In genomic region chr21:46116846-46117585, GRCh38 we compare ENCODE assay signal across 13 cellular contexts. TPM values are rescaled to one million over a fixed set of nuclear protein-coding genes. Genes with fewer than 3 reads are reported as not detected.
DNase-seq lines count a peak whose midpoint lies in the region; ATAC-seq, FAIRE-seq and TF ChIP-seq lines count a peak whose summit lies in the region.
"Had no signal": no experiment of that assay in that cellular context is flagged by ENCODE, and none has a peak within 500 bp of the region (broad histone marks: within the 10 kb centered on the region; RNA-seq: fewer than 3 reads in every experiment).

No MANE protein-coding gene starts in this region.

- H3K36me3 ChIP-seq in PC-3 (ENCODE audit: low read depth, low read length): peaks cover 81% of the 10 kb centered on the region
- H3K36me3 ChIP-seq in gastroesophageal sphincter: peaks cover 0 to 100% of the 10 kb centered on the region in 2 donors
- H3K36me3 ChIP-seq: neutrophil had no signal

- H3K9me3 ChIP-seq in PC-3 (ENCODE audit: low read length) (no peaks in the 10 kb centered on the region), gastroesophageal sphincter (peaks cover 0 to 7% (median 0%) of the 10 kb centered on the region in 3 donors)
- H3K9me3 ChIP-seq: neutrophil had no signal

- no peaks in the 10 kb centered on the region for H4K20me1 ChIP-seq in PC-3 (ENCODE audit: low read length)

- H3K4me3 ChIP-seq in PC-3 (ENCODE audit: low read length): no peak overlapping the region
- no peak overlapping the region for H3K4me3 ChIP-seq in gastroesophageal sphincter
- H3K4me3 ChIP-seq: tibial nerve had no signal

- TF ChIP-seq POLR2A in gastroesophageal sphincter (IDR thresholded peaks at IDR 0.05): no peak

- POLR2A ChIA-PET in PC-3 (lab: Charles Lee; ENCODE audit: unreplicated experiment): no interaction called here

- 60% methylated on average over 1 of the region's 21 CpGs; no CpG with 5 or more reads in 1 of the 2 donors for WGBS in gastroesophageal sphincter (ENCODE audit: low coverage in 1 of 2), 2 donors

- no peaks in the 10 kb centered on the region for H3K9me3 Mint-ChIP-seq in progenitor cell of endocrine pancreas (ENCODE audit: low read depth)
- H3K9me3 Mint-ChIP-seq in activated CD4-positive, alpha-beta T cell treated with anti-CD3 and anti-CD28 coated beads, Interleukin-2, amount 10 ng/mL, durations not matched to agents 24 days and 14 days: no peaks in the 10 kb centered on the region

- DNase-seq in D721Med (ENCODE audit: insufficient read length, low spot score) (peak; percentile 8), PC-3 (peak; percentile 39), progenitor cell of endocrine pancreas (ENCODE audit: low spot score, unreplicated experiment) (peak; percentile 8), NCI-H146 (lab: John Stamatoyannopoulos, UW) (no peak)
- no peak for DNase-seq in activated CD4-positive, alpha-beta T cell treated with anti-CD3 and anti-CD28 coated beads, Interleukin-2, amount 10 ng/mL, durations not matched to agents 24 days and 14 days
- DNase-seq in activated CD4-positive, alpha-beta T cell treated with anti-CD3 and anti-CD28 coated beads, Interleukin-2, amount 50 U/mL, for 1 hour: no peak
- DNase-seq: DND-41, NCI-H82 had no signal

- ATAC-seq in PC-3 (peak; percentile 64), gastroesophageal sphincter (no peak), HG03280 (IDR thresholded peaks at IDR 0.05; ENCODE audit: unreplicated experiment) (no peak)

- no peak overlapping the region for H2AFZ ChIP-seq in PC-3 (ENCODE audit: low read length)

- no peak for TF ChIP-seq CTCF in D721Med (IDR thresholded peaks at IDR 0.05; ENCODE audit: insufficient read depth, missing control alignments)
- TF ChIP-seq CTCF in PC-3 (conservative IDR thresholded peaks at IDR 0.05; ENCODE audit: low read depth, low read length): no peak
- TF ChIP-seq CTCF in gastroesophageal sphincter (IDR thresholded peaks at IDR 0.05): no peak
- no peak for TF ChIP-seq CTCF in progenitor cell of endocrine pancreas (IDR thresholded peaks at IDR 0.05; ENCODE audit: unreplicated experiment)

- H3K27me3 ChIP-seq in PC-3 (ENCODE audit: low read length) (no peaks in the 10 kb centered on the region), gastroesophageal sphincter (no peaks in the 10 kb centered on the region)
- H3K27me3 ChIP-seq: neutrophil, tibial nerve had no signal

- no peak overlapping the region for H3K27ac Mint-ChIP-seq in progenitor cell of endocrine pancreas
- H3K27ac Mint-ChIP-seq in activated CD4-positive, alpha-beta T cell treated with anti-CD3 and anti-CD28 coated beads, Interleukin-2, amount 10 ng/mL, durations not matched to agents 24 days and 14 days: no peak overlapping the region

- H3K36me3 Mint-ChIP-seq in progenitor cell of endocrine pancreas (ENCODE audit: insufficient read depth): peaks cover 3% of the 10 kb centered on the region
- no peaks in the 10 kb centered on the region for H3K36me3 Mint-ChIP-seq in activated CD4-positive, alpha-beta T cell treated with anti-CD3 and anti-CD28 coated beads, Interleukin-2, amount 10 ng/mL, durations not matched to agents 24 days and 14 days (ENCODE audit: low read depth)

- peaks cover 18% of the 10 kb centered on the region for H3K4me1 ChIP-seq in PC-3 (ENCODE audit: insufficient read depth, low read length)
- H3K4me1 ChIP-seq in gastroesophageal sphincter: peaks cover 0 to 9% (median 0%) of the 10 kb centered on the region in 3 donors

- BruUV-seq in PC-3 (replicated peaks; lab: Mats Ljungman, UMichigan): no TSS peak

- intact Hi-C loops in PC-3 (cut with micrococcal nuclease): no loop called here
- intact Hi-C loops in activated CD4-positive, alpha-beta T cell treated with anti-CD3 and anti-CD28 coated beads, Interleukin-2, amount 10 ng/mL, durations not matched to agents 24 days and 14 days (cut with micrococcal nuclease): no loop called here

- no peaks in the 10 kb centered on the region for H3K27me3 Mint-ChIP-seq in progenitor cell of endocrine pancreas
- H3K27me3 Mint-ChIP-seq in activated CD4-positive, alpha-beta T cell treated with anti-CD3 and anti-CD28 coated beads, Interleukin-2, amount 10 ng/mL, durations not matched to agents 24 days and 14 days: no peaks in the 10 kb centered on the region

- no peaks in the 10 kb centered on the region for H3K79me2 ChIP-seq in PC-3 (ENCODE audit: low read length)

- peak overlapping the region; percentile 39 for H3K27ac ChIP-seq in PC-3 (ENCODE audit: low read length)
- H3K27ac ChIP-seq in gastroesophageal sphincter: peak overlapping the region in 3 of 4 donors; percentile 47 to 63 (median 58)
- H3K27ac ChIP-seq: neutrophil had no signal

- no peaks in the 10 kb centered on the region for H3K4me1 Mint-ChIP-seq in progenitor cell of endocrine pancreas (ENCODE audit: low read depth)
- H3K4me1 Mint-ChIP-seq in activated CD4-positive, alpha-beta T cell treated with anti-CD3 and anti-CD28 coated beads, Interleukin-2, amount 10 ng/mL, durations not matched to agents 24 days and 14 days: no peaks in the 10 kb centered on the region

- H3K9me2 ChIP-seq in PC-3 (replicated peaks; ENCODE audit: low read length): no peaks in the 10 kb centered on the region

- H3K4me3 Mint-ChIP-seq in progenitor cell of endocrine pancreas (ENCODE audit: low read depth): no peak overlapping the region
- no peak overlapping the region for H3K4me3 Mint-ChIP-seq in activated CD4-positive, alpha-beta T cell treated with anti-CD3 and anti-CD28 coated beads, Interleukin-2, amount 10 ng/mL, durations not matched to agents 24 days and 14 days

- H3K4me2 ChIP-seq in PC-3 (ENCODE audit: low read length): no peak overlapping the region

- no peak for TF ChIP-seq EP300 in gastroesophageal sphincter (IDR thresholded peaks at IDR 0.05)

- FAIRE-seq in D721Med (lab: Jason Lieb, UNC): no peak

- H3F3A ChIP-seq in PC-3 (ENCODE audit: low read length, unreplicated experiment): no peaks in the 10 kb centered on the region

- H3K9ac ChIP-seq in PC-3 (ENCODE audit: low read length): no peak overlapping the region

- CTCF ChIA-PET in PC-3 (lab: Charles Lee): interaction anchor here (0.7 kb wide), 1 partner anchor 36 kb away, joined by 3 read pairs; no protein-coding TSS in a partner anchor

RNA-seq across cellular contexts. Expression of gene COL6A2, which starts 19.1 kb away (rescaled TPM):
- total RNA-seq in PC-3 (2014; rRNA removed) (521 and 654 TPM in 2 replicates), gastroesophageal sphincter (1,000 to 10,000 TPM in 3 of 4 donors, 100 to 1,000 TPM in 1; 720 to 1,286 (median 1,215) TPM), progenitor cell of endocrine pancreas (32.0 and 38.6 TPM in 2 replicates)
- 2.0 and 2.3 TPM in 2 replicates for total RNA-seq in activated CD4-positive, alpha-beta T cell treated with anti-CD3 and anti-CD28 coated beads, Interleukin-2, amount 10 ng/mL, durations not matched to agents 24 days and 14 days

RNA-seq across cellular contexts. Expression of gene FTCD, which starts 38.4 kb away (rescaled TPM):
- total RNA-seq in PC-3 (2014; rRNA removed) (0.40 and 0.58 TPM in 2 replicates), gastroesophageal sphincter (1 to 10 TPM in 1 of 4 donors, under 1 TPM in 1, not detected in 2; 0.31 to 1.5 TPM), progenitor cell of endocrine pancreas (48.4 and 49.3 TPM in 2 replicates)
- total RNA-seq in activated CD4-positive, alpha-beta T cell treated with anti-CD3 and anti-CD28 coated beads, Interleukin-2, amount 10 ng/mL, durations not matched to agents 24 days and 14 days: 0.30 and 0.43 TPM in 2 replicates
- total RNA-seq: dermis microvascular lymphatic vessel endothelial cell had no signal

Comparison
In these comparisons a context has a peak if more than half of its experiments do, and no peak if none do; other contexts are left out.
1. DNase-seq: peak in D721Med (single experiment), PC-3 (single experiment) and progenitor cell of endocrine pancreas (single experiment); none in NCI-H146 (single experiment), activated CD4-positive, alpha-beta T cell treated with anti-CD3 and anti-CD28 coated beads, Interleukin-2, amount 10 ng/mL, durations not matched to agents 24 days and 14 days (single experiment) and activated CD4-positive, alpha-beta T cell treated with anti-CD3 and anti-CD28 coated beads, Interleukin-2, amount 50 U/mL, for 1 hour (single experiment).
2. RNA of gene COL6A2, which starts 19.1 kb away (total RNA-seq): 720 to 1,286 TPM in gastroesophageal sphincter and 521 to 654 TPM in PC-3; 32.0 to 38.6 TPM in progenitor cell of endocrine pancreas and 2.0 to 2.3 TPM in activated CD4-positive, alpha-beta T cell treated with anti-CD3 and anti-CD28 coated beads, Interleukin-2, amount 10 ng/mL, durations not matched to agents 24 days and 14 days; every median in the first group is over 10 times any median in the second.
3. RNA of gene FTCD, which starts 38.4 kb away (total RNA-seq): 48.4 to 49.3 TPM in progenitor cell of endocrine pancreas; 0.40 to 0.58 TPM in PC-3, 0.31 to 1.5 TPM in gastroesophageal sphincter and 0.30 to 0.43 TPM in activated CD4-positive, alpha-beta T cell treated with anti-CD3 and anti-CD28 coated beads, Interleukin-2, amount 10 ng/mL, durations not matched to agents 24 days and 14 days; every median in the first group is over 10 times any median in the second.